In genomic region chr10:99433378-99434020, GRCh38 we compare ENCODE assay signal across 11 cellular contexts. TPM values are rescaled to one million over a fixed set of nuclear protein-coding genes. Genes with fewer than 3 reads are reported as not detected.
DNase-seq lines count a peak whose midpoint lies in the region; ATAC-seq, FAIRE-seq and TF ChIP-seq lines count a peak whose summit lies in the region.
"Had no signal": no experiment of that assay in that cellular context is flagged by ENCODE, and none has a peak within 500 bp of the region (broad histone marks: within the 10 kb centered on the region; RNA-seq: fewer than 3 reads in every experiment).

No MANE protein-coding gene starts in this region.

- H3K27ac Mint-ChIP-seq in activated naive CD4-positive, alpha-beta T cell treated with anti-CD3 and anti-CD28 coated beads for 36 hours: no peak overlapping the region
- H3K27ac Mint-ChIP-seq in activated CD8-positive, alpha-beta T cell treated with anti-CD3 and anti-CD28 coated beads for 36 hours: no peak overlapping the region

- POLR2A ChIA-PET in activated CD8-positive, alpha-beta T cell treated with anti-CD3 and anti-CD28 coated beads for 36 hours (lab: Charles Lee): no interaction called here

- no peak for TF ChIP-seq POLR2A in body of pancreas (IDR thresholded peaks at IDR 0.05)

- H3K27me3 ChIP-seq in body of pancreas: no peaks in the 10 kb centered on the region

- H3K4me3 ChIP-seq in body of pancreas: no peak overlapping the region
- H3K4me3 ChIP-seq: mucosa of descending colon had no signal

- no peak for ATAC-seq in body of pancreas
- ATAC-seq in activated CD8-positive, alpha-beta T cell treated with anti-CD3 and anti-CD28 coated beads for 36 hours: no peak
- ATAC-seq: mucosa of descending colon had no signal

- 3 to 17% methylated on average over 1 of the region's 1 CpG for WGBS in body of pancreas, 2 donors

- no peaks in the 10 kb centered on the region for H3K36me3 ChIP-seq in body of pancreas (replicated peaks in 1 of 2; ENCODE audit: insufficient read depth in 1 of 2, low read depth in 2 of 2)

- CTCF ChIA-PET in activated naive CD4-positive, alpha-beta T cell treated with anti-CD3 and anti-CD28 coated beads for 36 hours (lab: Charles Lee): interaction anchor here (1.0 to 4.5 kb wide), 2 partner anchors 115 to 180 kb away, joined by 3 to 57 read pairs; no protein-coding TSS in a partner anchor
- CTCF ChIA-PET in activated CD8-positive, alpha-beta T cell treated with anti-CD3 and anti-CD28 coated beads for 36 hours (lab: Charles Lee): interaction anchor here (0.6 to 4.3 kb wide), 3 partner anchors 16 to 178 kb away, joined by 3 to 64 read pairs (median 46); no protein-coding TSS in a partner anchor

- peaks cover 35% of the 10 kb centered on the region for H3K4me1 Mint-ChIP-seq in activated naive CD4-positive, alpha-beta T cell treated with anti-CD3 and anti-CD28 coated beads for 36 hours (ENCODE audit: low read depth)
- peaks cover 31% of the 10 kb centered on the region for H3K4me1 Mint-ChIP-seq in activated CD8-positive, alpha-beta T cell treated with anti-CD3 and anti-CD28 coated beads for 36 hours (ENCODE audit: low read depth)

- no peaks in the 10 kb centered on the region for H3K27me3 Mint-ChIP-seq in activated naive CD4-positive, alpha-beta T cell treated with anti-CD3 and anti-CD28 coated beads for 36 hours (ENCODE audit: low read depth)
- no peaks in the 10 kb centered on the region for H3K27me3 Mint-ChIP-seq in activated CD8-positive, alpha-beta T cell treated with anti-CD3 and anti-CD28 coated beads for 36 hours

- peaks cover 58% of the 10 kb centered on the region for H3K4me1 ChIP-seq in body of pancreas

- peaks cover 6% of the 10 kb centered on the region for H3K36me3 Mint-ChIP-seq in activated naive CD4-positive, alpha-beta T cell treated with anti-CD3 and anti-CD28 coated beads for 36 hours (ENCODE audit: low read depth)
- peaks cover 14% of the 10 kb centered on the region for H3K36me3 Mint-ChIP-seq in activated CD8-positive, alpha-beta T cell treated with anti-CD3 and anti-CD28 coated beads for 36 hours (ENCODE audit: low read depth)

- TF ChIP-seq CTCF in D721Med (IDR thresholded peaks at IDR 0.05; ENCODE audit: insufficient read depth, missing control alignments) (peak; percentile 25), body of pancreas (IDR thresholded peaks at IDR 0.05) (peak in 4 of 7 experiments; percentile 17 to 31 (median 24))
- TF ChIP-seq CTCF in activated CD8-positive, alpha-beta T cell treated with anti-CD3 and anti-CD28 coated beads for 36 hours (IDR thresholded peaks at IDR 0.05): no peak

- H3K9me3 Mint-ChIP-seq in activated naive CD4-positive, alpha-beta T cell treated with anti-CD3 and anti-CD28 coated beads for 36 hours: no peaks in the 10 kb centered on the region
- H3K9me3 Mint-ChIP-seq in activated CD8-positive, alpha-beta T cell treated with anti-CD3 and anti-CD28 coated beads for 36 hours: no peaks in the 10 kb centered on the region

- DNase-seq in D721Med (ENCODE audit: insufficient read length, low spot score) (no peak), HT-29 (ENCODE audit: low spot score) (peak; percentile 18), body of pancreas (no peak), lung microvascular endothelial cell (ENCODE audit: low read depth in 2 of 2) (peak; percentile 19 to 21), NCI-H82 (lab: John Stamatoyannopoulos, UW) (no peak), NCI-H524 treated with DMSO at 0.1 percent for 48 hours (lab: John Stamatoyannopoulos, UW) (no peak)
- DNase-seq in activated naive CD4-positive, alpha-beta T cell treated with anti-CD3 and anti-CD28 coated beads for 36 hours: no peak
- DNase-seq in activated CD8-positive, alpha-beta T cell treated with anti-CD3 and anti-CD28 coated beads for 36 hours: no peak
- DNase-seq: mucosa of descending colon; NCI-H2081; stimulated activated naive CD4-positive, alpha-beta T cell treated with Interleukin-2 at 50 U/mL for 16 hours had no signal

- intact Hi-C loops in body of pancreas (cut with DNase I): no loop called here
- intact Hi-C loops in activated naive CD4-positive, alpha-beta T cell treated with anti-CD3 and anti-CD28 coated beads for 36 hours (cut with micrococcal nuclease): loop anchor here (5.0 to 10.0 kb wide), 3 partner anchors 574 to 1299 kb away; partner anchors contain the start of genes DNMBP and R3HCC1L
- intact Hi-C loops in activated CD8-positive, alpha-beta T cell treated with anti-CD3 and anti-CD28 coated beads for 36 hours (cut with micrococcal nuclease): loop anchor here (10.0 kb wide), 1 partner anchor 121 kb away; no protein-coding TSS in a partner anchor

- no peak overlapping the region for H3K4me3 Mint-ChIP-seq in activated naive CD4-positive, alpha-beta T cell treated with anti-CD3 and anti-CD28 coated beads for 36 hours
- no peak overlapping the region for H3K4me3 Mint-ChIP-seq in activated CD8-positive, alpha-beta T cell treated with anti-CD3 and anti-CD28 coated beads for 36 hours

- FAIRE-seq in D721Med (lab: Jason Lieb, UNC): no peak

- no peak overlapping the region for H3K27ac ChIP-seq in body of pancreas

- H3K9me3 ChIP-seq in body of pancreas: no peaks in the 10 kb centered on the region
- H3K9me3 ChIP-seq: mucosa of descending colon had no signal

RNA-seq across cellular contexts. Expression of gene GOT1, which starts 3.1 kb away (rescaled TPM):
- total RNA-seq in HT-29 (2014; rRNA removed; shearing (Covaris generic)): 34.7 and 38.5 TPM in 2 replicates
- total RNA-seq in body of pancreas (10 to 100 TPM in 1 of 2 donors, 1 to 10 TPM in 1; 7.3 to 14.8 TPM), lung microvascular endothelial cell (15.5 and 22.2 TPM in 2 replicates)
- 10 to 100 TPM; 62.6 to 67.3 TPM for total RNA-seq in activated naive CD4-positive, alpha-beta T cell treated with anti-CD3 and anti-CD28 coated beads for 36 hours
- 10 to 100 TPM; 48.7 to 51.5 TPM for total RNA-seq in activated CD8-positive, alpha-beta T cell treated with anti-CD3 and anti-CD28 coated beads for 36 hours

Comparison
In these comparisons a context has a peak if more than half of its experiments do, and no peak if none do; other contexts are left out.
1. DNase-seq: peak in HT-29 (single experiment) and lung microvascular endothelial cell (2 of 2); none in D721Med (single experiment), body of pancreas (0 of 4), activated naive CD4-positive, alpha-beta T cell treated with anti-CD3 and anti-CD28 coated beads for 36 hours (single experiment), activated CD8-positive, alpha-beta T cell treated with anti-CD3 and anti-CD28 coated beads for 36 hours (single experiment), NCI-H82 (single experiment) and NCI-H524 treated with DMSO at 0.1 percent for 48 hours (single experiment).